In the genomic region with DNA sequence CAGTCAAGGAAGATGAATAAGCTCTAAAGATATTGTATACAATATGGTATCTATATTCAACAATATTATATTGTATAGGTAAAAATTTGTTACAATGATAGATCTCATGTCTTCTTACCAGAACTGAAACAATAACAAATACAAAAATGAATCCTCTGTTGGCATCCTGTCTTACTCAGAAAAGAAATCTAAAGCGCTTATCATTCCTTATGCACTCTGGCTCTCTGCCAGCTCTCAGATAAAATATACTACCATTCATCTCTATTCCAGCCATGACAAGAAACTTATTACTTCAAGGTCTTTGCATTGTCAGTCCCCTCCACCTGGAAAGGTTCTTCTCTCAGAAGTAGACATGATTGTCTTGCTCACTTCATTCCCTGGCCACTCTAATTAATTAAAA, we compare ENCODE assay signal across 18 cellular contexts.
"Had no signal": no experiment of that assay in that cellular context is flagged by ENCODE, and none has a peak within 500 bp of the region (broad histone marks: within the 10 kb centered on the region; RNA-seq: fewer than 3 reads in every experiment).

No MANE protein-coding gene starts in this region.

- H3K9me3 ChIP-seq: body of pancreas, mucosa of descending colon, psoas muscle, testis had no signal

- H3K27ac ChIP-seq: body of pancreas, epithelial cell of prostate, psoas muscle, testis, upper lobe of left lung had no signal

- ATAC-seq: body of pancreas, mucosa of descending colon, psoas muscle, right cardiac atrium had no signal

- H3K4me1 Mint-ChIP-seq: endodermal cell, naive B cell had no signal

- DNase-seq: activated CD4-positive, alpha-beta memory T cell treated with anti-CD3 and anti-CD28 coated beads, Interleukin-2, amount 10 ng/mL, durations not matched to agents 7 days and 5 days; activated naive CD8-positive, alpha-beta T cell treated with anti-CD3 and anti-CD28 coated beads, Interleukin-2, amount 10 ng/mL, durations not matched to agents 7 days and 5 days; body of pancreas; caudate nucleus; endodermal cell; foreskin fibroblast; mesenchymal stem cell; mucosa of descending colon; naive B cell; psoas muscle; right cardiac atrium; stimulated activated CD4-positive, alpha-beta T cell treated with anti-CD3 and anti-CD28 coated beads, Interleukin-2, amount 100 ng/mL, for 24 hours; SW 1271; testis; upper lobe of left lung had no signal

- H3K9me3 Mint-ChIP-seq: activated CD4-positive, alpha-beta memory T cell treated with anti-CD3 and anti-CD28 coated beads, Interleukin-2, amount 10 ng/mL, durations not matched to agents 7 days and 5 days; activated T-helper 2 cell treated with anti-CD3 and anti-CD28 coated beads, Interferon-gamma antibody, Interleukin-2, Interleukin-4, amounts not matched to agents 10 μg/mL and 5 μg/mL and 100 μg/mL, durations not matched to agents 14 hours and 24 hours and 36 hours; endodermal cell had no signal

- H3K27me3 ChIP-seq: body of pancreas, testis, upper lobe of left lung had no signal

- H3K4me3 Mint-ChIP-seq: activated CD4-positive, alpha-beta memory T cell treated with anti-CD3 and anti-CD28 coated beads, Interleukin-2, amount 10 ng/mL, durations not matched to agents 7 days and 5 days; activated naive CD8-positive, alpha-beta T cell treated with anti-CD3 and anti-CD28 coated beads, Interleukin-2, amount 10 ng/mL, durations not matched to agents 7 days and 5 days; endodermal cell; naive B cell; T-helper 2 cell treated with Interferon-gamma antibody and Interleukin-4, amounts not matched to agents 5 μg/mL and 100 μg/mL, for 36 hours had no signal

- H3K27me3 Mint-ChIP-seq: activated CD4-positive, alpha-beta memory T cell treated with anti-CD3 and anti-CD28 coated beads, Interleukin-2, amount 10 ng/mL, durations not matched to agents 7 days and 5 days; activated naive CD8-positive, alpha-beta T cell treated with anti-CD3 and anti-CD28 coated beads, Interleukin-2, amount 10 ng/mL, durations not matched to agents 7 days and 5 days; naive B cell had no signal

- H3K36me3 Mint-ChIP-seq: naive B cell had no signal

- H3K27ac Mint-ChIP-seq: activated CD4-positive, alpha-beta memory T cell treated with anti-CD3 and anti-CD28 coated beads, Interleukin-2, amount 10 ng/mL, durations not matched to agents 7 days and 5 days; activated naive CD8-positive, alpha-beta T cell treated with anti-CD3 and anti-CD28 coated beads, Interleukin-2, amount 10 ng/mL, durations not matched to agents 7 days and 5 days; activated T-helper 2 cell treated with anti-CD3 and anti-CD28 coated beads, Interferon-gamma antibody, Interleukin-2, Interleukin-4, amounts not matched to agents 10 μg/mL and 5 μg/mL and 100 μg/mL, durations not matched to agents 14 hours and 24 hours and 36 hours; endodermal cell; naive B cell; T-helper 2 cell treated with Interferon-gamma antibody and Interleukin-4, amounts not matched to agents 5 μg/mL and 100 μg/mL, for 36 hours had no signal
